In genomic region chr10:6401562-6402348, GRCh38 we compare ENCODE assay signal across 8 cellular contexts.
DNase-seq lines count a peak whose midpoint lies in the region; ATAC-seq and TF ChIP-seq lines count a peak whose summit lies in the region.

No MANE protein-coding gene starts in this region.

- no peak overlapping the region for H3K27ac Mint-ChIP-seq in activated naive CD4-positive, alpha-beta T cell treated with anti-CD3 and anti-CD28 coated beads for 36 hours
- H3K27ac Mint-ChIP-seq in neural crest cell (ENCODE audit: unreplicated experiment), result peak overlapping the region; percentile 2

- H3K4me3 ChIP-seq in PC-9 (peak overlapping the region; percentile 46; the same call in 1 of the 2 replicates), transverse colon (peak overlapping the region in 3 of 4 donors; percentile 24 to 49 (median 27))

- H3K79me2 ChIP-seq in PC-9 (ENCODE audit: low read depth), result no peaks in the 10 kb centered on the region

- peaks cover 2% of the 10 kb centered on the region for H3K27me3 Mint-ChIP-seq in activated naive CD4-positive, alpha-beta T cell treated with anti-CD3 and anti-CD28 coated beads for 36 hours (ENCODE audit: low read depth)
- peaks cover 36% of the 10 kb centered on the region for H3K27me3 Mint-ChIP-seq in neural crest cell (ENCODE audit: low read depth)

- intact Hi-C loops in PC-9 (cut with micrococcal nuclease; ENCODE audit: unreplicated experiment) (loop anchor here (1.0 to 10.0 kb wide), 7 partner anchors 199 to 1584 kb away; partner anchors contain the start of genes FBH1 and PFKFB3), transverse colon (cut with DNase I; ENCODE audit: low total_unique reads) (loop anchor here (1.0 to 5.0 kb wide), 2 partner anchors 199 to 294 kb away; partner anchors contain the start of gene PFKFB3)
- intact Hi-C loops in activated naive CD4-positive, alpha-beta T cell treated with anti-CD3 and anti-CD28 coated beads for 36 hours (cut with micrococcal nuclease), result loop anchor here (1.0 to 5.0 kb wide), 4 partner anchors 99 to 314 kb away; partner anchors contain the start of genes PFKFB3 and RBM17

- peak; percentile 66 for ATAC-seq in GM21515 (IDR thresholded peaks at IDR 0.05; ENCODE audit: unreplicated experiment)

- H3K4me2 ChIP-seq in PC-9, result peak overlapping the region; percentile 61

- no TSS peak for BruUV-seq in PC-9 (replicated peaks; lab: Mats Ljungman, UMichigan)

- no peak overlapping the region for H3K4me3 Mint-ChIP-seq in activated naive CD4-positive, alpha-beta T cell treated with anti-CD3 and anti-CD28 coated beads for 36 hours
- peak overlapping the region; percentile 81 for H3K4me3 Mint-ChIP-seq in neural crest cell

- peaks cover 14% of the 10 kb centered on the region for H3K4me1 Mint-ChIP-seq in activated naive CD4-positive, alpha-beta T cell treated with anti-CD3 and anti-CD28 coated beads for 36 hours (ENCODE audit: low read depth)
- peaks cover 22% of the 10 kb centered on the region for H3K4me1 Mint-ChIP-seq in neural crest cell

- no peaks in the 10 kb centered on the region for H3K9me3 Mint-ChIP-seq in activated naive CD4-positive, alpha-beta T cell treated with anti-CD3 and anti-CD28 coated beads for 36 hours
- no peaks in the 10 kb centered on the region for H3K9me3 Mint-ChIP-seq in neural crest cell

- DNase-seq in D341Med (ENCODE audit: low spot score), result peak; percentile 87
- peak; percentile 84 for DNase-seq in KBM-7
- DNase-seq in PC-9, result peak; percentile 72 to 77
- DNase-seq in activated naive CD4-positive, alpha-beta T cell treated with anti-CD3 and anti-CD28 coated beads for 36 hours, result peak; percentile 75
- DNase-seq in foreskin melanocyte, result peak; percentile 82
- peak; percentile 56 for DNase-seq in neural crest cell (ENCODE audit: low read depth, low spot score)
- peak; percentile 73 for DNase-seq in transverse colon

- no peaks in the 10 kb centered on the region for H3K9me2 ChIP-seq in PC-9 (ENCODE audit: insufficient read depth)

- H3K4me1 ChIP-seq in PC-9 (replicated peaks; ENCODE audit: insufficient read depth) (peaks cover 32% of the 10 kb centered on the region), transverse colon (peaks cover 0 to 11% (median 2%) of the 10 kb centered on the region in 4 donors)

- no peaks in the 10 kb centered on the region for H4K20me1 ChIP-seq in PC-9 (ENCODE audit: insufficient read depth)

- no peaks in the 10 kb centered on the region for H3K9me3 ChIP-seq in PC-9 (ENCODE audit: insufficient read depth, low read depth)
- H3K9me3 ChIP-seq in transverse colon, result no peaks in the 10 kb centered on the region

- H3K36me3 ChIP-seq in PC-9 (ENCODE audit: low read depth) (no peaks in the 10 kb centered on the region), transverse colon (no peaks in the 10 kb centered on the region)

- no peaks in the 10 kb centered on the region for H3K36me3 Mint-ChIP-seq in activated naive CD4-positive, alpha-beta T cell treated with anti-CD3 and anti-CD28 coated beads for 36 hours (ENCODE audit: low read depth)
- H3K36me3 Mint-ChIP-seq in neural crest cell (ENCODE audit: low read depth), result no peaks in the 10 kb centered on the region

- H3K27ac ChIP-seq in PC-9, result peak overlapping the region; percentile 77
- peak overlapping the region in 3 of 4 donors; percentile 18 to 42 (median 30) for H3K27ac ChIP-seq in transverse colon

- CTCF ChIA-PET in PC-9 (lab: Charles Lee), result interaction anchor here (0.5 to 1.7 kb wide), 16 partner anchors 125 to 441 kb away, joined by 3 to 34 read pairs (median 5); partner anchors contain the start of gene PFKFB3
- CTCF ChIA-PET in activated naive CD4-positive, alpha-beta T cell treated with anti-CD3 and anti-CD28 coated beads for 36 hours (lab: Charles Lee), result interaction anchor here (0.6 to 6.0 kb wide), 63 partner anchors 9 to 395 kb away, joined by 3 to 66 read pairs (median 5); partner anchors contain the start of gene PFKFB3

- TF ChIP-seq CTCF in PC-9 (conservative IDR thresholded peaks at IDR 0.05) (peak; percentile 80), neural crest cell (conservative IDR thresholded peaks at IDR 0.05) (peak; percentile 86), transverse colon (IDR thresholded peaks at IDR 0.05) (peak; percentile 66 to 89 (median 73))

- POLR2A ChIA-PET in PC-9 (lab: Charles Lee; ENCODE audit: unreplicated experiment), result interaction anchor here (0.6 kb wide), 3 partner anchors 111 to 419 kb away, joined by 4 to 7 read pairs (median 5); no protein-coding TSS in a partner anchor

- TF ChIP-seq EP300 in transverse colon (IDR thresholded peaks at IDR 0.05; ENCODE audit: low read depth), result no peak

- TF ChIP-seq POLR2A in transverse colon (IDR thresholded peaks at IDR 0.05), result no peak

- 8 to 17% methylated on average over 2 to 18 of the region's 18 CpGs for WGBS in transverse colon (ENCODE audit: low coverage in 1 of 2), 2 donors

- H2AFZ ChIP-seq in PC-9, result 0 out of 2 replicates have a peak overlapping the region, but pooled peaks have one; percentile 39

- in situ Hi-C loops in KBM-7 (cut with MboI; ENCODE audit: low pct_unique_long_range_greater_than_20kb, low sequenced_read_pairs) (loop anchor here (10.0 kb wide), 1 partner anchor 297 kb away; no protein-coding TSS in a partner anchor), transverse colon (cut with MboI; ENCODE audit: low pct_ligation_motif_present in 1 of 4, low pct_unique_long_range_greater_than_20kb in 1 of 4, low sequenced_read_pairs in 3 of 4) (loop anchor here in 2 of 4 donors (5.0 to 25.0 kb wide), 2 partner anchors 261 to 294 kb away; no protein-coding TSS in a partner anchor)

- H3F3A ChIP-seq in PC-9 (ENCODE audit: insufficient read depth, low read depth), result peaks cover 18% of the 10 kb centered on the region

- H3K27me3 ChIP-seq in PC-9 (ENCODE audit: insufficient read depth, low read depth) (no peaks in the 10 kb centered on the region), transverse colon (no peaks in the 10 kb centered on the region)

Comparison
In these comparisons a context has a peak if more than half of its experiments do, and no peak if none do; other contexts are left out.
1. Peak in every context shown above with its lines: DNase-seq, ATAC-seq, H3K4me3 ChIP-seq and H3K27ac ChIP-seq.